8 cellular contexts compared by ENCODE assay signal in genomic region chr2:203533696-203534471, GRCh38. TPM values are rescaled to one million over a fixed set of nuclear protein-coding genes. Genes with fewer than 3 reads are reported as not detected.
DNase-seq lines count a peak whose midpoint lies in the region; ATAC-seq and TF ChIP-seq lines count a peak whose summit lies in the region.

No MANE protein-coding gene starts in this region.

- TF ChIP-seq CTCF in heart right ventricle (IDR thresholded peaks at IDR 0.05) (no peak), RWPE1 (conservative IDR thresholded peaks at IDR 0.05; ENCODE audit: low read depth) (no peak)

- peaks cover 0 to 54% (median 28%) of the 10 kb centered on the region in 9 donors for H3K4me1 ChIP-seq in heart right ventricle
- peaks cover 10% of the 10 kb centered on the region for H3K4me1 ChIP-seq in effector memory CD4-positive, alpha-beta T cell (ENCODE audit: control insufficient read depth, insufficient read depth, low read length, poor library complexity, severe bottlenecking)
- peaks cover 10 to 15% of the 10 kb centered on the region in 2 donors for H3K4me1 ChIP-seq in naive thymus-derived CD4-positive, alpha-beta T cell (ENCODE audit: control insufficient read depth in 2 of 2, insufficient read depth in 2 of 2, low read length in 2 of 2)

- no peaks in the 10 kb centered on the region for H3K36me3 ChIP-seq in heart right ventricle
- H3K36me3 ChIP-seq in effector memory CD4-positive, alpha-beta T cell (ENCODE audit: control insufficient read depth, insufficient read depth, low read length): no peaks in the 10 kb centered on the region
- peaks cover 0 to 5% (median 0%) of the 10 kb centered on the region in 3 experiments for H3K36me3 ChIP-seq in naive thymus-derived CD4-positive, alpha-beta T cell (ENCODE audit: control insufficient read depth in 2 of 3, insufficient read depth in 3 of 3, low read length in 3 of 3)

- peaks cover 0 to 25% (median 0%) of the 10 kb centered on the region in 7 donors for H3K27me3 ChIP-seq in heart right ventricle
- no peaks in the 10 kb centered on the region for H3K27me3 ChIP-seq in effector memory CD4-positive, alpha-beta T cell (replicated peaks; ENCODE audit: control insufficient read depth, insufficient read depth, low read length, poor library complexity, severe bottlenecking)
- H3K27me3 ChIP-seq in naive thymus-derived CD4-positive, alpha-beta T cell (ENCODE audit: control insufficient read depth in 2 of 2, insufficient read depth in 2 of 2, low read length in 2 of 2): no peaks in the 10 kb centered on the region

- H3K9me3 ChIP-seq in heart right ventricle: peaks cover 0 to 7% (median 0%) of the 10 kb centered on the region in 11 donors
- H3K9me3 ChIP-seq in effector memory CD4-positive, alpha-beta T cell (ENCODE audit: control insufficient read depth, low read length): peaks cover 6% of the 10 kb centered on the region
- no peaks in the 10 kb centered on the region for H3K9me3 ChIP-seq in naive thymus-derived CD4-positive, alpha-beta T cell (ENCODE audit: control insufficient read depth in 2 of 3, low read length in 3 of 3)

- 7 to 8% methylated on average over 18 of the region's 18 CpGs for WGBS in heart right ventricle, 2 donors

- H3K4me3 ChIP-seq in heart right ventricle: peak overlapping the region; percentile 79 to 99 (median 90)
- H3K4me3 ChIP-seq in effector memory CD4-positive, alpha-beta T cell (ENCODE audit: insufficient read depth, low read depth, low read length, poor library complexity, severe bottlenecking): peak overlapping the region; percentile 34
- peak overlapping the region; percentile 71 for H3K4me3 ChIP-seq in naive thymus-derived CD4-positive, alpha-beta T cell (ENCODE audit: low read length)

- H3K27ac Mint-ChIP-seq in naive thymus-derived CD4-positive, alpha-beta T cell: peak overlapping the region in 6 of 9 donors; percentile 3 to 73 (median 36)

- H3K9me3 Mint-ChIP-seq in naive thymus-derived CD4-positive, alpha-beta T cell: peaks cover 0 to 16% (median 12%) of the 10 kb centered on the region in 11 donors

- H3K4me3 Mint-ChIP-seq in naive thymus-derived CD4-positive, alpha-beta T cell: peak overlapping the region; percentile 78 to 95 (median 86)

- ATAC-seq in heart right ventricle (peak in 4 of 8 donors; percentile 11 to 40 (median 30)), left ventricle myocardium superior (no peak), HG02678 (IDR thresholded peaks at IDR 0.05; ENCODE audit: unreplicated experiment) (no peak), GM18861 (IDR thresholded peaks at IDR 0.05; ENCODE audit: unreplicated experiment) (no peak)
- ATAC-seq in naive thymus-derived CD4-positive, alpha-beta T cell: peak; percentile 67

- H3K36me3 Mint-ChIP-seq in naive thymus-derived CD4-positive, alpha-beta T cell: peaks cover 4 to 13% (median 5%) of the 10 kb centered on the region in 5 donors

- DNase-seq in heart right ventricle (no peak), left ventricle myocardium superior (no peak), RWPE1 (ENCODE audit: low spot score) (peak; percentile 30), hippocampal formation (lab: John Stamatoyannopoulos, UW) (no peak)
- DNase-seq in effector memory CD4-positive, alpha-beta T cell: peak in 1 of 3 donors; percentile 0
- DNase-seq in naive thymus-derived CD4-positive, alpha-beta T cell: peak in 5 of 9 donors; percentile 18 to 47 (median 39)

- POLR2A ChIA-PET in RWPE1 (lab: Yijun Ruan, JAX; ENCODE audit: low non-redundant PET): interaction anchor here (0.7 kb wide), 1 partner anchor 20 kb away, joined by 3 read pairs; no protein-coding TSS in a partner anchor
- POLR2A ChIA-PET in naive thymus-derived CD4-positive, alpha-beta T cell (lab: Charles Lee): interaction anchor here (0.8 to 1.7 kb wide), 12 partner anchors 12 to 254 kb away, joined by 3 to 8 read pairs (median 3); no protein-coding TSS in a partner anchor

- peak overlapping the region in 9 of 10 donors; percentile 86 to 98 (median 96) for H3K27ac ChIP-seq in heart right ventricle
- H3K27ac ChIP-seq in RWPE1: peak overlapping the region; percentile 96
- H3K27ac ChIP-seq in effector memory CD4-positive, alpha-beta T cell (ENCODE audit: insufficient read depth, low read length, poor library complexity, severe bottlenecking): no peak overlapping the region
- no peak overlapping the region for H3K27ac ChIP-seq in naive thymus-derived CD4-positive, alpha-beta T cell (ENCODE audit: low read depth, low read length)

- intact Hi-C loops in heart right ventricle (cut with DNase I) (loop anchor here in 5 of 10 donors (5.0 to 10.0 kb wide), 6 partner anchors 37 to 271 kb away; no protein-coding TSS in a partner anchor), left ventricle myocardium superior (cut with micrococcal nuclease) (no loop called here)
- intact Hi-C loops in naive thymus-derived CD4-positive, alpha-beta T cell (cut with micrococcal nuclease): loop anchor here (1.0 to 2.0 kb wide), 6 partner anchors 45 to 295 kb away; partner anchors contain the start of genes CD28 (in 1 of the 2) and CYP20A1 (in 1 of the 2)

- peaks cover 16 to 30% (median 28%) of the 10 kb centered on the region in 7 donors for H3K4me1 Mint-ChIP-seq in naive thymus-derived CD4-positive, alpha-beta T cell

- CTCF ChIA-PET in RWPE1 (lab: Yijun Ruan, JAX): interaction anchor here (0.7 to 1.2 kb wide), 2 partner anchors 35 to 117 kb away, joined by 3 to 4 read pairs; no protein-coding TSS in a partner anchor
- CTCF ChIA-PET in naive thymus-derived CD4-positive, alpha-beta T cell (lab: Charles Lee): interaction anchor here (0.6 to 2.0 kb wide), 3 partner anchors 51 to 233 kb away, joined by 3 to 4 read pairs (median 3); partner anchors contain the start of gene CD28

- peaks cover 6 to 66% (median 16%) of the 10 kb centered on the region in 5 donors for H3K27me3 Mint-ChIP-seq in naive thymus-derived CD4-positive, alpha-beta T cell

RNA-seq across cellular contexts. Expression of gene RAPH1, which starts 1.2 kb away (rescaled TPM):
- 10 to 100 TPM; 11.8 to 20.6 (median 16.4) TPM for total RNA-seq in heart right ventricle
- polyA plus RNA-seq in heart right ventricle: 1 to 10 TPM; 3.1 to 6.7 TPM
- total RNA-seq in left ventricle myocardium superior: 13.8 TPM
- 1 to 10 TPM; 1.8 to 5.5 (median 3.0) TPM for total RNA-seq in naive thymus-derived CD4-positive, alpha-beta T cell
- under 1 TPM; 0.57 to 0.91 TPM for polyA plus RNA-seq in naive thymus-derived CD4-positive, alpha-beta T cell

Comparison
In these comparisons a context has a peak if more than half of its experiments do, and no peak if none do; other contexts are left out.
1. DNase-seq: peak in RWPE1 (single experiment) and naive thymus-derived CD4-positive, alpha-beta T cell (5 of 9); none in heart right ventricle (0 of 2), left ventricle myocardium superior (single experiment) and hippocampal formation (0 of 2).
2. H3K27ac ChIP-seq: peak in heart right ventricle (9 of 10) and RWPE1 (single experiment); none in effector memory CD4-positive, alpha-beta T cell (single experiment) and naive thymus-derived CD4-positive, alpha-beta T cell (single experiment).
3. H3K4me3 ChIP-seq: peak in every context shown above with its lines; median percentile 90 in heart right ventricle; 71 in naive thymus-derived CD4-positive, alpha-beta T cell; 34 in effector memory CD4-positive, alpha-beta T cell.